In the genomic region with DNA sequence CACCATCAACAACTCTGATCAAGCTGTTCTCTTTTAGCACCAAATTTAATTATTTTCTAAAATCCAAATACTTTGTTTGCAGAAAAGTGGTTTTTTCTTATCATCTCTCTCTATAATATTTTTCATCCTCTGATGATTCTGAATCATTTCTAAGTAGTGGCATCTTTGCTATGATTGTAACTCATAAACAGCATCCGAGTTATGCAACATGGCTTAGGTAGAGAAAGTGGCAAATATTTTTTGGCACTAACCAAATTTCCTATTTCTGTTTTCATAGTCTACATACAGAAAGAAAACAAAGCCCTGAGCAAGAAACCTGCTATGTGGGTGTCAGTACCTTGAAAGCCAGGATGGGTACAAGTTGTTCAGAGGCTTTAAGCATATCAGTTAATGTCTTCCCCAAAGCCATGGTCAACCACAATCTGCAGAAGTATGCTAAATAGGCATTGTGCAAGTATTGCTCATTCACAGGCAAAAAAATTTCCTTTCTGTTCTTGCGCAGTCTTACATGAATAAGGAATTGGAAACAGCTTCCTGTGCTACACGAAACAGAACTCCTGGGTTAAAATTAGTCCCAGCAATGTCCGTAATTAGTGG, we compare ENCODE assay signal across 15 cellular contexts.
DNase-seq lines count a peak whose midpoint lies in the region; ATAC-seq, FAIRE-seq and TF ChIP-seq lines count a peak whose summit lies in the region.
"Had no signal": no experiment of that assay in that cellular context is flagged by ENCODE, and none has a peak within 500 bp of the region (broad histone marks: within the 10 kb centered on the region; RNA-seq: fewer than 3 reads in every experiment).

No MANE protein-coding gene starts in this region.

- intact Hi-C loops in PC-9 (cut with micrococcal nuclease; ENCODE audit: unreplicated experiment) = no loop called here
- intact Hi-C loops in activated CD4-positive, alpha-beta T cell treated with anti-CD3 and anti-CD28 coated beads, Interleukin-2, amount 10 ng/mL, durations not matched to agents 24 days and 14 days (cut with micrococcal nuclease) = no loop called here

- H4K20me1 ChIP-seq in GM23248 (ENCODE audit: insufficient read depth) = no peaks in the 10 kb centered on the region
- H4K20me1 ChIP-seq in PC-9 (ENCODE audit: insufficient read depth) = no peaks in the 10 kb centered on the region
- H4K20me1 ChIP-seq in fibroblast of lung (ENCODE audit: control insufficient read depth, extremely low read depth, insufficient read depth, low read length) = no peaks in the 10 kb centered on the region

- no peaks in the 10 kb centered on the region for H3K9me3 ChIP-seq in GM23248 (ENCODE audit: low read depth)
- H3K9me3 ChIP-seq in PC-9 (ENCODE audit: insufficient read depth, low read depth) = peaks cover 3% of the 10 kb centered on the region; the same call in 1 of the 2 replicates
- no peaks in the 10 kb centered on the region for H3K9me3 ChIP-seq in fibroblast of lung (ENCODE audit: control insufficient read depth, insufficient read depth, low read depth, low read length)
- no peaks in the 10 kb centered on the region for H3K9me3 ChIP-seq in skeletal muscle satellite cell (replicated peaks; ENCODE audit: low read length)

- no peaks in the 10 kb centered on the region for H3K4me1 Mint-ChIP-seq in activated T-helper 17 cell treated with anti-CD3 and anti-CD28 coated beads, Interleukin-2, amount 50 U/mL, for 72 hours
- no peaks in the 10 kb centered on the region for H3K4me1 Mint-ChIP-seq in activated CD4-positive, alpha-beta T cell treated with anti-CD3 and anti-CD28 coated beads, Interleukin-2, amount 10 ng/mL, durations not matched to agents 24 days and 14 days
- H3K4me1 Mint-ChIP-seq in effector memory CD8-positive, alpha-beta T cell (ENCODE audit: low read depth in 2 of 2) = no peaks in the 10 kb centered on the region
- H3K4me1 Mint-ChIP-seq: activated naive CD8-positive, alpha-beta T cell treated with anti-CD3 and anti-CD28 coated beads, Interleukin-2, amount 50 U/mL, for 24 hours; IgD-negative memory B cell had no signal

- no TSS peak for BruUV-seq in PC-9 (replicated peaks; lab: Mats Ljungman, UMichigan)

- H3K4me3 ChIP-seq in GM23248 (peak overlapping the region; percentile 33), PC-9 (no peak overlapping the region), fibroblast of lung (replicated peaks in 1 of 4; ENCODE audit: control extremely low read depth in 1 of 4, insufficient read depth in 1 of 4, low read depth in 3 of 4, low read length in 4 of 4) (no peak overlapping the region), skeletal muscle satellite cell (ENCODE audit: low read length) (no peak overlapping the region)

- H3K4me1 ChIP-seq in GM23248 (ENCODE audit: insufficient read depth) = peaks cover 20% of the 10 kb centered on the region
- H3K4me1 ChIP-seq in PC-9 (replicated peaks; ENCODE audit: insufficient read depth) = no peaks in the 10 kb centered on the region
- H3K4me1 ChIP-seq in fibroblast of lung (ENCODE audit: control insufficient read depth, extremely low read depth, insufficient read depth, low read length) = no peaks in the 10 kb centered on the region
- peaks cover 19% of the 10 kb centered on the region for H3K4me1 ChIP-seq in skeletal muscle satellite cell (ENCODE audit: control insufficient read depth, insufficient read depth, low read length)

- TF ChIP-seq CTCF in PC-9 (conservative IDR thresholded peaks at IDR 0.05) (no peak), fibroblast of lung (conservative IDR thresholded peaks at IDR 0.05 in 1 of 2, IDR thresholded peaks at IDR 0.05 in 1 of 2; ENCODE audit: low read depth in 1 of 2, low read length in 2 of 2) (no peak)

- POLR2A ChIA-PET in PC-9 (lab: Charles Lee; ENCODE audit: unreplicated experiment) = interaction anchor here (0.6 kb wide), 1 partner anchor 248 kb away, joined by 4 read pairs; no protein-coding TSS in a partner anchor

- H3K4me2 ChIP-seq in GM23248 (ENCODE audit: unreplicated experiment) (peak overlapping the region; percentile 55), PC-9 (peak overlapping the region; percentile 32), fibroblast of lung (ENCODE audit: extremely low read depth, insufficient read depth, low read length) (no peak overlapping the region), skeletal muscle satellite cell (ENCODE audit: low read length) (peak overlapping the region; percentile 52)

- no peaks in the 10 kb centered on the region for H3K36me3 Mint-ChIP-seq in activated T-helper 17 cell treated with anti-CD3 and anti-CD28 coated beads, Interleukin-2, amount 50 U/mL, for 72 hours (ENCODE audit: low read depth)
- H3K36me3 Mint-ChIP-seq in activated CD4-positive, alpha-beta T cell treated with anti-CD3 and anti-CD28 coated beads, Interleukin-2, amount 10 ng/mL, durations not matched to agents 24 days and 14 days (ENCODE audit: low read depth) = no peaks in the 10 kb centered on the region
- no peaks in the 10 kb centered on the region for H3K36me3 Mint-ChIP-seq in effector memory CD8-positive, alpha-beta T cell (ENCODE audit: insufficient read depth)
- H3K36me3 Mint-ChIP-seq: IgD-negative memory B cell had no signal

- no peak for ATAC-seq in activated T-helper 17 cell treated with anti-CD3 and anti-CD28 coated beads, Interleukin-2, amount 50 U/mL, for 72 hours (replicated peaks)
- no peak for ATAC-seq in effector memory CD8-positive, alpha-beta T cell (replicated peaks)
- ATAC-seq: activated CD8-positive, alpha-beta T cell treated with anti-CD3 and anti-CD28 coated beads, Interleukin-2, amount 10 ng/mL, durations not matched to agents 7 days and 5 days; activated naive CD8-positive, alpha-beta T cell treated with anti-CD3 and anti-CD28 coated beads, Interleukin-2, amount 50 U/mL, for 24 hours had no signal

- no peak for TF ChIP-seq POLR2A in GM12892 (IDR thresholded peaks at IDR 0.05; ENCODE audit: low read depth, low read length)

- H3K9me2 ChIP-seq in GM23248 (ENCODE audit: insufficient read depth) = no peaks in the 10 kb centered on the region; the same call in 1 of the 2 replicates
- no peaks in the 10 kb centered on the region for H3K9me2 ChIP-seq in PC-9 (ENCODE audit: insufficient read depth)

- H3K27me3 Mint-ChIP-seq in activated T-helper 17 cell treated with anti-CD3 and anti-CD28 coated beads, Interleukin-2, amount 50 U/mL, for 72 hours = no peaks in the 10 kb centered on the region
- no peaks in the 10 kb centered on the region for H3K27me3 Mint-ChIP-seq in activated CD4-positive, alpha-beta T cell treated with anti-CD3 and anti-CD28 coated beads, Interleukin-2, amount 10 ng/mL, durations not matched to agents 24 days and 14 days
- H3K27me3 Mint-ChIP-seq in effector memory CD8-positive, alpha-beta T cell = no peaks in the 10 kb centered on the region
- H3K27me3 Mint-ChIP-seq: activated naive CD8-positive, alpha-beta T cell treated with anti-CD3 and anti-CD28 coated beads, Interleukin-2, amount 50 U/mL, for 24 hours; IgD-negative memory B cell had no signal

- CTCF ChIA-PET in PC-9 (lab: Charles Lee) = no interaction called here

- H3K27ac ChIP-seq in GM23248 (peak overlapping the region; percentile 72), PC-9 (no peak overlapping the region), fibroblast of lung (ENCODE audit: insufficient read depth, low read length) (no peak overlapping the region)

- no peak overlapping the region for H3K27ac Mint-ChIP-seq in activated T-helper 17 cell treated with anti-CD3 and anti-CD28 coated beads, Interleukin-2, amount 50 U/mL, for 72 hours
- no peak overlapping the region for H3K27ac Mint-ChIP-seq in activated CD4-positive, alpha-beta T cell treated with anti-CD3 and anti-CD28 coated beads, Interleukin-2, amount 10 ng/mL, durations not matched to agents 24 days and 14 days
- no peak overlapping the region for H3K27ac Mint-ChIP-seq in effector memory CD8-positive, alpha-beta T cell
- H3K27ac Mint-ChIP-seq: activated CD8-positive, alpha-beta T cell treated with anti-CD3 and anti-CD28 coated beads, Interleukin-2, amount 10 ng/mL, durations not matched to agents 7 days and 5 days; activated naive CD8-positive, alpha-beta T cell treated with anti-CD3 and anti-CD28 coated beads, Interleukin-2, amount 50 U/mL, for 24 hours; IgD-negative memory B cell had no signal

- H2AFZ ChIP-seq in GM23248 = peak overlapping the region; percentile 73
- no peak overlapping the region for H2AFZ ChIP-seq in PC-9
- H2AFZ ChIP-seq in fibroblast of lung (ENCODE audit: low read length) = no peak overlapping the region

- DNase-seq in GM23248 (peak; percentile 91), PC-9 (no peak), fibroblast of lung (ENCODE audit: low read depth in 2 of 2) (peak; percentile 90 to 93), GM12892 (ENCODE audit: insufficient read length) (no peak)
- no peak for DNase-seq in activated CD4-positive, alpha-beta T cell treated with anti-CD3 and anti-CD28 coated beads, Interleukin-2, amount 10 ng/mL, durations not matched to agents 24 days and 14 days
- DNase-seq in effector memory CD8-positive, alpha-beta T cell = no peak
- DNase-seq: activated CD8-positive, alpha-beta T cell treated with anti-CD3 and anti-CD28 coated beads, Interleukin-2, amount 10 ng/mL, durations not matched to agents 7 days and 5 days; activated naive CD8-positive, alpha-beta T cell treated with anti-CD3 and anti-CD28 coated beads, Interleukin-2, amount 50 U/mL, for 24 hours; erythroblast; kidney glomerular epithelial cell; NCI-H345; stimulated activated CD4-positive, alpha-beta T cell treated with anti-CD3 and anti-CD28 coated beads, Interleukin-2, amount 100 ng/mL, for 48 hours had no signal

- no peaks in the 10 kb centered on the region for H3K79me2 ChIP-seq in GM23248 (ENCODE audit: insufficient read depth)
- no peaks in the 10 kb centered on the region for H3K79me2 ChIP-seq in PC-9 (ENCODE audit: low read depth)
- no peaks in the 10 kb centered on the region for H3K79me2 ChIP-seq in fibroblast of lung (ENCODE audit: control insufficient read depth, insufficient read depth, low read length)

- H3F3A ChIP-seq in GM23248 (ENCODE audit: insufficient read depth) (peaks cover 19% of the 10 kb centered on the region), PC-9 (ENCODE audit: insufficient read depth, low read depth) (no peaks in the 10 kb centered on the region)

- H3K4me3 Mint-ChIP-seq in activated T-helper 17 cell treated with anti-CD3 and anti-CD28 coated beads, Interleukin-2, amount 50 U/mL, for 72 hours = no peak overlapping the region
- no peak overlapping the region for H3K4me3 Mint-ChIP-seq in activated CD4-positive, alpha-beta T cell treated with anti-CD3 and anti-CD28 coated beads, Interleukin-2, amount 10 ng/mL, durations not matched to agents 24 days and 14 days
- H3K4me3 Mint-ChIP-seq in effector memory CD8-positive, alpha-beta T cell = no peak overlapping the region
- H3K4me3 Mint-ChIP-seq: activated CD8-positive, alpha-beta T cell treated with anti-CD3 and anti-CD28 coated beads, Interleukin-2, amount 10 ng/mL, durations not matched to agents 7 days and 5 days; activated naive CD8-positive, alpha-beta T cell treated with anti-CD3 and anti-CD28 coated beads, Interleukin-2, amount 50 U/mL, for 24 hours; IgD-negative memory B cell had no signal

- no peak for FAIRE-seq in GM12892 (lab: Jason Lieb, UNC)

- in situ Hi-C loops in GM23248 (cut with MboI) = no loop called here

- H3K9me3 Mint-ChIP-seq in activated T-helper 17 cell treated with anti-CD3 and anti-CD28 coated beads, Interleukin-2, amount 50 U/mL, for 72 hours = peaks cover 13% of the 10 kb centered on the region
- no peaks in the 10 kb centered on the region for H3K9me3 Mint-ChIP-seq in activated CD4-positive, alpha-beta T cell treated with anti-CD3 and anti-CD28 coated beads, Interleukin-2, amount 10 ng/mL, durations not matched to agents 24 days and 14 days
- peaks cover 1 to 10% of the 10 kb centered on the region in 2 donors for H3K9me3 Mint-ChIP-seq in effector memory CD8-positive, alpha-beta T cell
- H3K9me3 Mint-ChIP-seq: activated naive CD8-positive, alpha-beta T cell treated with anti-CD3 and anti-CD28 coated beads, Interleukin-2, amount 50 U/mL, for 24 hours had no signal

- H3K27me3 ChIP-seq in GM23248 (replicated peaks; ENCODE audit: insufficient read depth) (no peaks in the 10 kb centered on the region), PC-9 (ENCODE audit: insufficient read depth, low read depth) (no peaks in the 10 kb centered on the region), fibroblast of lung (ENCODE audit: control insufficient read depth, insufficient read depth, low read length) (no peaks in the 10 kb centered on the region), skeletal muscle satellite cell (ENCODE audit: control insufficient read depth, insufficient read depth, low read length) (no peaks in the 10 kb centered on the region)

- H3K9ac ChIP-seq in GM23248 = peak overlapping the region; percentile 29; the same call in 1 of the 2 replicates
- no peak overlapping the region for H3K9ac ChIP-seq in fibroblast of lung (ENCODE audit: insufficient read depth, low read length)
- peak overlapping the region; percentile 32 for H3K9ac ChIP-seq in skeletal muscle satellite cell (ENCODE audit: low read depth, low read length)

- WGBS in GM23248 (ENCODE audit: low coverage in 1 of 2, low lambda C conversion rate in 2 of 2, missing lambda C conversion rate in 2 of 2), 2 experiments = 21 to 29% methylated on average over 4 of the region's 4 CpGs

- H3K36me3 ChIP-seq in GM23248 (ENCODE audit: low read depth) (no peaks in the 10 kb centered on the region), PC-9 (ENCODE audit: low read depth) (no peaks in the 10 kb centered on the region), fibroblast of lung (ENCODE audit: control insufficient read depth, insufficient read depth, low read length) (no peaks in the 10 kb centered on the region), skeletal muscle satellite cell (ENCODE audit: insufficient read depth, low read length) (no peaks in the 10 kb centered on the region)

Comparison
In these comparisons a context has a peak if more than half of its experiments do, and no peak if none do; other contexts are left out.
1. DNase-seq: peak in GM23248 (single experiment) and fibroblast of lung (2 of 2); none in PC-9 (0 of 2), GM12892 (single experiment), activated CD4-positive, alpha-beta T cell treated with anti-CD3 and anti-CD28 coated beads, Interleukin-2, amount 10 ng/mL, durations not matched to agents 24 days and 14 days (single experiment) and effector memory CD8-positive, alpha-beta T cell (0 of 3).